8 cellular contexts compared by ENCODE assay signal in genomic region chr6:43629104-43629504, GRCh38. TPM values are rescaled to one million over a fixed set of nuclear protein-coding genes. Genes with fewer than 3 reads are reported as not detected.
DNase-seq lines count a peak whose midpoint lies in the region; ATAC-seq and TF ChIP-seq lines count a peak whose summit lies in the region.

Gene GTPBP2 (minus strand): TSS chr6:43629264. CDS start chr6:43629162, 102 bp downstream.

- peak within 1 kb of the TSS; percentile 91 to 99 for H3K4me3 ChIP-seq in right atrium auricular region
- H3K4me3 ChIP-seq in vagina, result peak within 1 kb of the TSS; percentile 91 to 94

- peak within 1 kb of the TSS; percentile 99 for H3K27ac ChIP-seq in angular gyrus (ENCODE audit: low read depth, low read length)
- peak within 1 kb of the TSS; percentile 98 for H3K27ac ChIP-seq in right atrium auricular region
- peak within 1 kb of the TSS; percentile 99 for H3K27ac ChIP-seq in vagina

- TF ChIP-seq CTCF in GM13977 (IDR thresholded peaks at IDR 0.05; ENCODE audit: extremely low read depth, insufficient read depth, missing control alignments), result no peak
- no peak for TF ChIP-seq CTCF in right atrium auricular region (IDR thresholded peaks at IDR 0.05)
- no peak for TF ChIP-seq CTCF in vagina (IDR thresholded peaks at IDR 0.05)

- intact Hi-C loops in vagina (cut with DNase I), result loop anchor here (5.0 kb wide), 1 partner anchor 143 kb away; the partner anchor contains the start of gene VEGFA

- in situ Hi-C loops in GM13977 (cut with MboI; ENCODE audit: low pct_unique_long_range_greater_than_20kb, low sequenced_read_pairs, unreplicated experiment), result no loop called here

- H3K4me1 ChIP-seq in right atrium auricular region (peaks cover 0 to 30% of the 10 kb centered on the region in 2 donors), vagina (peaks cover 28% of the 10 kb centered on the region)

- H3K36me3 ChIP-seq in right atrium auricular region, result peaks cover 19% of the 10 kb centered on the region
- peaks cover 0 to 21% of the 10 kb centered on the region in 2 donors for H3K36me3 ChIP-seq in vagina

- H3K9me3 ChIP-seq in right atrium auricular region (no peaks in the 10 kb centered on the region), vagina (no peaks in the 10 kb centered on the region)

- TF ChIP-seq POLR2A in vagina (IDR thresholded peaks at IDR 0.05), result peak in 1 of 2 donors; percentile 32

- peak; percentile 87 for ATAC-seq in HG02885 (IDR thresholded peaks at IDR 0.05; ENCODE audit: poor library complexity, unreplicated experiment)

- DNase-seq in GM13977 (ENCODE audit: low spot score) (peak; percentile 97), NCI-H1694 treated with DMSO at 0.1 percent for 48 hours (lab: John Stamatoyannopoulos, UW) (peak; percentile 94), T-helper 2 cell (peak; percentile 88 to 99 (median 95)), right atrium auricular region (ENCODE audit: low spot score) (peak; percentile 99), pulmonary artery endothelial cell (ENCODE audit: low read depth, low spot score) (peak; percentile 97), vagina (ENCODE audit: extremely low spot score in 2 of 2) (peak; percentile 99 to 100)

- no peaks in the 10 kb centered on the region for H3K27me3 ChIP-seq in right atrium auricular region
- no peaks in the 10 kb centered on the region for H3K27me3 ChIP-seq in vagina

RNA-seq across cellular contexts. Expression of gene GTPBP2, which starts in this region (rescaled TPM):
- total RNA-seq in right atrium auricular region (10 to 100 TPM; 15.7 to 20.7 TPM), pulmonary artery endothelial cell (38.5 and 40.5 TPM in 2 replicates), vagina (45.7 TPM)

Comparison
In these comparisons a context has a peak if more than half of its experiments do, and no peak if none do; other contexts are left out.
1. Peak in every context shown above with its lines: DNase-seq, ATAC-seq, H3K4me3 ChIP-seq and H3K27ac ChIP-seq.